1 cellular context compared by ENCODE assay signal in the genomic region with DNA sequence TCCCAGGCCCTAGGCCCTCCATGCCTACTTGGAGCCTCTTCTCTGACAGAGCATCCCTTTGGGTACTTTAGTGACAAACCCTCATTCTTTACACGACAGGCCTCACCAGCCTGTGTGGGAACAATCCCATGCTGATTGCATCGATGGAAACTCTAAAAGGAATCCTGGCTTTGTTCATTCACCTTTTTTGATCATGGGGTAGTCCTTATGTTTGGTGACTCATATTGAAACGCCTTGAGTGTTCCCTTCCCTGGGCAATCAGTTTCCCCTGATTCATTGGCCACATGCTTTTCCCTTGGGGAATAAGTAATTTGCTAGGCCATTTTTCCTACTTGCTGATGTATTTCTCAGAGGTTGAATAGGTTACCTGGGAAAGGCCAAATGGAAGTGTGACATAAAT.
TF ChIP-seq lines count a peak whose summit lies in the region.

No MANE protein-coding gene starts in this region.

TF ChIP-seq in GM23338, 12 proteins besides CTCF, POLR2A, EP300 and RAD21 (continued from another document):
- TF ChIP-seq, protein P1, sequence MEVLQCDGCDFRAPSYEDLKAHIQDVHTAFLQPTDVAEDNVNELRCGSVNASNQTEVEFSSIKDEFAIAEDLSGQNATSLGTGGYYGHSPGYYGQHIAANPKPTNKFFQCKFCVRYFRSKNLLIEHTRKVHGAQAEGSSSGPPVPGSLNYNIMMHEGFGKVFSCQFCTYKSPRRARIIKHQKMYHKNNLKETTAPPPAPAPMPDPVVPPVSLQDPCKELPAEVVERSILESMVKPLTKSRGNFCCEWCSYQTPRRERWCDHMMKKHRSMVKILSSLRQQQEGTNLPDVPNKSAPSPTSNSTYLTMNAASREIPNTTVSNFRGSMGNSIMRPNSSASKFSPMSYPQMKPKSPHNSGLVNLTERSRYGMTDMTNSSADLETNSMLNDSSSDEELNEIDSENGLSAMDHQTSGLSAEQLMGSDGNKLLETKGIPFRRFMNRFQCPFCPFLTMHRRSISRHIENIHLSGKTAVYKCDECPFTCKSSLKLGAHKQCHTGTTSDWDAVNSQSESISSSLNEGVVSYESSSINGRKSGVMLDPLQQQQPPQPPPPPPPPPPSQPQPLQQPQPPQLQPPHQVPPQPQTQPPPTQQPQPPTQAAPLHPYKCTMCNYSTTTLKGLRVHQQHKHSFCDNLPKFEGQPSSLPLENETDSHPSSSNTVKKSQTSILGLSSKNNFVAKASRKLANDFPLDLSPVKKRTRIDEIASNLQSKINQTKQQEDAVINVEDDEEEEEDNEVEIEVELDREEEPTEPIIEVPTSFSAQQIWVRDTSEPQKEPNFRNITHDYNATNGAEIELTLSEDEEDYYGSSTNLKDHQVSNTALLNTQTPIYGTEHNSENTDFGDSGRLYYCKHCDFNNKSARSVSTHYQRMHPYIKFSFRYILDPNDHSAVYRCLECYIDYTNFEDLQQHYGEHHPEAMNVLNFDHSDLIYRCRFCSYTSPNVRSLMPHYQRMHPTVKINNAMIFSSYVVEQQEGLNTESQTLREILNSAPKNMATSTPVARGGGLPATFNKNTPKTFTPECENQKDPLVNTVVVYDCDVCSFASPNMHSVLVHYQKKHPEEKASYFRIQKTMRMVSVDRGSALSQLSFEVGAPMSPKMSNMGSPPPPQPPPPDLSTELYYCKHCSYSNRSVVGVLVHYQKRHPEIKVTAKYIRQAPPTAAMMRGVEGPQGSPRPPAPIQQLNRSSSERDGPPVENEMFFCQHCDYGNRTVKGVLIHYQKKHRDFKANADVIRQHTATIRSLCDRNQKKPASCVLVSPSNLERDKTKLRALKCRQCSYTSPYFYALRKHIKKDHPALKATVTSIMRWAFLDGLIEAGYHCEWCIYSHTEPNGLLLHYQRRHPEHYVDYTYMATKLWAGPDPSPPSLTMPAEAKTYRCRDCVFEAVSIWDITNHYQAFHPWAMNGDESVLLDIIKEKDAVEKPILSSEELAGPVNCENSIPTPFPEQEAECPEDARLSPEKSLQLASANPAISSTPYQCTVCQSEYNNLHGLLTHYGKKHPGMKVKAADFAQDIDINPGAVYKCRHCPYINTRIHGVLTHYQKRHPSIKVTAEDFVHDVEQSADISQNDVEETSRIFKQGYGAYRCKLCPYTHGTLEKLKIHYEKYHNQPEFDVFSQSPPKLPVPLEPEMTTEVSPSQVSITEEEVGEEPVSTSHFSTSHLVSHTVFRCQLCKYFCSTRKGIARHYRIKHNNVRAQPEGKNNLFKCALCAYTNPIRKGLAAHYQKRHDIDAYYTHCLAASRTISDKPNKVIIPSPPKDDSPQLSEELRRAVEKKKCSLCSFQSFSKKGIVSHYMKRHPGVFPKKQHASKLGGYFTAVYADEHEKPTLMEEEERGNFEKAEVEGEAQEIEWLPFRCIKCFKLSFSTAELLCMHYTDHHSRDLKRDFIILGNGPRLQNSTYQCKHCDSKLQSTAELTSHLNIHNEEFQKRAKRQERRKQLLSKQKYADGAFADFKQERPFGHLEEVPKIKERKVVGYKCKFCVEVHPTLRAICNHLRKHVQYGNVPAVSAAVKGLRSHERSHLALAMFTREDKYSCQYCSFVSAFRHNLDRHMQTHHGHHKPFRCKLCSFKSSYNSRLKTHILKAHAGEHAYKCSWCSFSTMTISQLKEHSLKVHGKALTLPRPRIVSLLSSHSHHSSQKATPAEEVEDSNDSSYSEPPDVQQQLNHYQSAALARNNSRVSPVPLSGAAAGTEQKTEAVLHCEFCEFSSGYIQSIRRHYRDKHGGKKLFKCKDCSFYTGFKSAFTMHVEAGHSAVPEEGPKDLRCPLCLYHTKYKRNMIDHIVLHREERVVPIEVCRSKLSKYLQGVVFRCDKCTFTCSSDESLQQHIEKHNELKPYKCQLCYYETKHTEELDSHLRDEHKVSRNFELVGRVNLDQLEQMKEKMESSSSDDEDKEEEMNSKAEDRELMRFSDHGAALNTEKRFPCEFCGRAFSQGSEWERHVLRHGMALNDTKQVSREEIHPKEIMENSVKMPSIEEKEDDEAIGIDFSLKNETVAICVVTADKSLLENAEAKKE (CRISPR knock-in tag; IDR thresholded peaks at IDR 0.05) = no peak
- TF ChIP-seq, protein P2, sequence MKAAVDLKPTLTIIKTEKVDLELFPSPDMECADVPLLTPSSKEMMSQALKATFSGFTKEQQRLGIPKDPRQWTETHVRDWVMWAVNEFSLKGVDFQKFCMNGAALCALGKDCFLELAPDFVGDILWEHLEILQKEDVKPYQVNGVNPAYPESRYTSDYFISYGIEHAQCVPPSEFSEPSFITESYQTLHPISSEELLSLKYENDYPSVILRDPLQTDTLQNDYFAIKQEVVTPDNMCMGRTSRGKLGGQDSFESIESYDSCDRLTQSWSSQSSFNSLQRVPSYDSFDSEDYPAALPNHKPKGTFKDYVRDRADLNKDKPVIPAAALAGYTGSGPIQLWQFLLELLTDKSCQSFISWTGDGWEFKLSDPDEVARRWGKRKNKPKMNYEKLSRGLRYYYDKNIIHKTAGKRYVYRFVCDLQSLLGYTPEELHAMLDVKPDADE (IDR thresholded peaks at IDR 0.05) = no peak
- TF ChIP-seq POLR2AphosphoS5 (IDR thresholded peaks at IDR 0.05; ENCODE audit: low read depth) (no peak), ZNF331 (CRISPR knock-in tag; IDR thresholded peaks at IDR 0.05; ENCODE audit: low read depth) (no peak)
- TF ChIP-seq, protein P3, sequence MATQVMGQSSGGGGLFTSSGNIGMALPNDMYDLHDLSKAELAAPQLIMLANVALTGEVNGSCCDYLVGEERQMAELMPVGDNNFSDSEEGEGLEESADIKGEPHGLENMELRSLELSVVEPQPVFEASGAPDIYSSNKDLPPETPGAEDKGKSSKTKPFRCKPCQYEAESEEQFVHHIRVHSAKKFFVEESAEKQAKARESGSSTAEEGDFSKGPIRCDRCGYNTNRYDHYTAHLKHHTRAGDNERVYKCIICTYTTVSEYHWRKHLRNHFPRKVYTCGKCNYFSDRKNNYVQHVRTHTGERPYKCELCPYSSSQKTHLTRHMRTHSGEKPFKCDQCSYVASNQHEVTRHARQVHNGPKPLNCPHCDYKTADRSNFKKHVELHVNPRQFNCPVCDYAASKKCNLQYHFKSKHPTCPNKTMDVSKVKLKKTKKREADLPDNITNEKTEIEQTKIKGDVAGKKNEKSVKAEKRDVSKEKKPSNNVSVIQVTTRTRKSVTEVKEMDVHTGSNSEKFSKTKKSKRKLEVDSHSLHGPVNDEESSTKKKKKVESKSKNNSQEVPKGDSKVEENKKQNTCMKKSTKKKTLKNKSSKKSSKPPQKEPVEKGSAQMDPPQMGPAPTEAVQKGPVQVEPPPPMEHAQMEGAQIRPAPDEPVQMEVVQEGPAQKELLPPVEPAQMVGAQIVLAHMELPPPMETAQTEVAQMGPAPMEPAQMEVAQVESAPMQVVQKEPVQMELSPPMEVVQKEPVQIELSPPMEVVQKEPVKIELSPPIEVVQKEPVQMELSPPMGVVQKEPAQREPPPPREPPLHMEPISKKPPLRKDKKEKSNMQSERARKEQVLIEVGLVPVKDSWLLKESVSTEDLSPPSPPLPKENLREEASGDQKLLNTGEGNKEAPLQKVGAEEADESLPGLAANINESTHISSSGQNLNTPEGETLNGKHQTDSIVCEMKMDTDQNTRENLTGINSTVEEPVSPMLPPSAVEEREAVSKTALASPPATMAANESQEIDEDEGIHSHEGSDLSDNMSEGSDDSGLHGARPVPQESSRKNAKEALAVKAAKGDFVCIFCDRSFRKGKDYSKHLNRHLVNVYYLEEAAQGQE (IDR thresholded peaks at IDR 0.05; ENCODE audit: unreplicated experiment) = no peak
TF ChIP-seq in GM23338: peak in this region for 0.
